Comparison of ENCODE assay signal across 26 cellular contexts in genomic region chrX:8870411-8870810, GRCh38.
DNase-seq lines count a peak whose midpoint lies in the region; ATAC-seq and TF ChIP-seq lines count a peak whose summit lies in the region.
"Had no signal": no experiment of that assay in that cellular context is flagged by ENCODE, and none has a peak within 500 bp of the region (broad histone marks: within the 10 kb centered on the region; RNA-seq: fewer than 3 reads in every experiment).

No MANE protein-coding gene starts in this region.

- H3K27me3 ChIP-seq in GM23248 (replicated peaks; ENCODE audit: insufficient read depth): no peaks in the 10 kb centered on the region
- H3K27me3 ChIP-seq in lower lobe of right lung (ENCODE audit: low read depth): no peaks in the 10 kb centered on the region
- peaks cover 0 to 13% (median 0%) of the 10 kb centered on the region in 9 donors for H3K27me3 ChIP-seq in heart left ventricle
- H3K27me3 ChIP-seq: Peyer's patch had no signal

- TF ChIP-seq CTCF in AG10803 (conservative IDR thresholded peaks at IDR 0.05; ENCODE audit: low read length) (no peak), fibroblast of pulmonary artery (IDR thresholded peaks at IDR 0.05; ENCODE audit: low read length, missing control alignments) (no peak), lower lobe of right lung (IDR thresholded peaks at IDR 0.05) (no peak), heart left ventricle (IDR thresholded peaks at IDR 0.05) (no peak)

- peaks cover 35% of the 10 kb centered on the region for H3K4me1 ChIP-seq in GM23248 (ENCODE audit: insufficient read depth)
- H3K4me1 ChIP-seq in lower lobe of right lung: no peaks in the 10 kb centered on the region
- H3K4me1 ChIP-seq in heart left ventricle: peaks cover 0 to 3% (median 0%) of the 10 kb centered on the region in 12 donors
- H3K4me1 ChIP-seq: Peyer's patch had no signal

- H3K4me2 ChIP-seq in GM23248 (ENCODE audit: unreplicated experiment): no peak overlapping the region

- H3K79me2 ChIP-seq in GM23248 (ENCODE audit: insufficient read depth): no peaks in the 10 kb centered on the region

- no peak for TF ChIP-seq POLR2A in heart left ventricle (IDR thresholded peaks at IDR 0.05)

- no peaks in the 10 kb centered on the region for H3K9me2 ChIP-seq in GM23248 (ENCODE audit: insufficient read depth)

- in situ Hi-C loops in GM23248 (cut with MboI): no loop called here

- 22 to 25% methylated on average over 3 of the region's 3 CpGs for WGBS in GM23248 (ENCODE audit: low coverage in 1 of 2, low lambda C conversion rate in 2 of 2, missing lambda C conversion rate in 2 of 2), 2 experiments
- WGBS in heart left ventricle, 4 donors: 38 to 72% (median 53%) methylated on average over 3 of the region's 3 CpGs

- no peak for ATAC-seq in GM18867 (IDR thresholded peaks at IDR 0.05; ENCODE audit: unreplicated experiment)
- no peak for ATAC-seq in left lobe of liver
- no peak for ATAC-seq in lower lobe of right lung
- no peak for ATAC-seq in heart left ventricle
- ATAC-seq: HepG2, K562 had no signal

- DNase-seq in AG10803 (ENCODE audit: low read depth) (peak; percentile 25), GM23248 (peak; percentile 54), amniotic epithelial cell (ENCODE audit: low read depth) (peak; percentile 30), fibroblast of pulmonary artery (ENCODE audit: low read depth) (peak; percentile 51), left lobe of liver (ENCODE audit: low spot score) (no peak), lower lobe of right lung (no peak), heart left ventricle (no peak)
- DNase-seq: AML-193; C1 segment of cervical spinal cord; CD4-positive, alpha-beta memory T cell; COR-L47; DMS79; EL; GDM1; Kasumi-1; NCI-H1092 treated with DMSO at 0.1 percent for 48 hours; NCI-H146; NCI-H1930; NCI-H2107; NCI-H510A; NCI-H69; Peyer's patch; SHP77 treated with DMSO at 0.1 percent for 48 hours had no signal

- H3K9me3 ChIP-seq in GM23248 (ENCODE audit: low read depth) (no peaks in the 10 kb centered on the region), lower lobe of right lung (no peaks in the 10 kb centered on the region), heart left ventricle (no peaks in the 10 kb centered on the region)
- H3K9me3 ChIP-seq: Peyer's patch had no signal

- H3K9ac ChIP-seq in GM23248: peak overlapping the region; percentile 84; the same call in 1 of the 2 replicates

- H3K36me3 ChIP-seq in GM23248 (ENCODE audit: low read depth) (no peaks in the 10 kb centered on the region), lower lobe of right lung (no peaks in the 10 kb centered on the region), heart left ventricle (no peaks in the 10 kb centered on the region)
- H3K36me3 ChIP-seq: Peyer's patch had no signal

- peaks cover 30% of the 10 kb centered on the region; the same call in 1 of the 2 replicates for H3F3A ChIP-seq in GM23248 (ENCODE audit: insufficient read depth)

- H3K27ac ChIP-seq in GM23248 (peak overlapping the region; percentile 99), lower lobe of right lung (no peak overlapping the region), heart left ventricle (no peak overlapping the region)
- H3K27ac ChIP-seq: Peyer's patch had no signal

- intact Hi-C loops in lower lobe of right lung (cut with DNase I): no loop called here
- intact Hi-C loops in heart left ventricle (cut with DNase I): loop anchor here in 1 of 10 donors (5.0 kb wide), 1 partner anchor 837 kb away; no protein-coding TSS in a partner anchor

- no peak overlapping the region for H2AFZ ChIP-seq in GM23248

- no peaks in the 10 kb centered on the region for H4K20me1 ChIP-seq in GM23248 (ENCODE audit: insufficient read depth)

- no peak overlapping the region for H3K4me3 ChIP-seq in AG10803 (ENCODE audit: low read length)
- no peak overlapping the region for H3K4me3 ChIP-seq in GM23248
- H3K4me3 ChIP-seq in fibroblast of pulmonary artery (replicated peaks; ENCODE audit: low read depth, low read length): no peak overlapping the region
- H3K4me3 ChIP-seq in lower lobe of right lung: no peak overlapping the region
- H3K4me3 ChIP-seq in heart left ventricle: no peak overlapping the region
- H3K4me3 ChIP-seq: K562, Peyer's patch had no signal

Comparison
In these comparisons a context has a peak if more than half of its experiments do, and no peak if none do; other contexts are left out.
1. DNase-seq: peak in AG10803 (single experiment), GM23248 (single experiment), amniotic epithelial cell (single experiment) and fibroblast of pulmonary artery (single experiment); none in left lobe of liver (single experiment), lower lobe of right lung (single experiment) and heart left ventricle (0 of 5).